26 cellular contexts compared by ENCODE assay signal in genomic region chr6:73642530-73642929, GRCh38. TPM values are rescaled to one million over a fixed set of nuclear protein-coding genes. Genes with fewer than 3 reads are reported as not detected.
"Had no signal": no experiment of that assay in that cellular context is flagged by ENCODE, and none has a peak within 500 bp of the region (broad histone marks: within the 10 kb centered on the region; RNA-seq: fewer than 3 reads in every experiment).

No MANE protein-coding gene starts in this region.

- ATAC-seq: gastrocnemius medialis; left ventricle myocardium superior; naive thymus-derived CD8-positive, alpha-beta T cell; right cardiac atrium had no signal

- H3K36me3 ChIP-seq: cardiac muscle cell, neural progenitor cell had no signal

- H3K27ac ChIP-seq: ascending aorta, cardiac muscle cell, colonic mucosa, gastrocnemius medialis, neural progenitor cell, WERI-Rb-1 had no signal

- H3K4me1 ChIP-seq: colonic mucosa had no signal

- H2AFZ ChIP-seq: neural progenitor cell had no signal

- H3K4me3 ChIP-seq: ascending aorta, cardiac muscle cell, colonic mucosa, gastrocnemius medialis, neural progenitor cell, transverse colon had no signal

- H3K27me3 ChIP-seq: ascending aorta, cardiac muscle cell, colonic mucosa, gastrocnemius medialis, neural progenitor cell, transverse colon had no signal

- H3K9me3 ChIP-seq: ascending aorta, colonic mucosa, gastrocnemius medialis, transverse colon had no signal

- DNase-seq: activated CD4-positive, alpha-beta memory T cell treated with anti-CD3 and anti-CD28 coated beads for 36 hours; activated CD4-positive, alpha-beta T cell treated with anti-CD3 and anti-CD28 coated beads, Interleukin-2, amount 10 ng/mL, durations not matched to agents 24 days and 14 days; activated CD4-positive, CD25-positive, alpha-beta regulatory T cell treated with anti-CD3 and anti-CD28 coated beads, Interleukin-2, amount 50 U/mL, for 72 hours; activated CD8-positive, alpha-beta memory T cell treated with anti-CD3 and anti-CD28 coated beads, Interleukin-2, amount 50 U/mL, for 48 hours; activated gamma-delta T cell; activated naive CD4-positive, alpha-beta T cell treated with anti-CD3 and anti-CD28 coated beads, Interleukin-2, amount 10 ng/mL, durations not matched to agents 7 days and 5 days; activated naive CD8-positive, alpha-beta T cell treated with anti-CD3 and anti-CD28 coated beads, Interleukin-2, amount 10 ng/mL, durations not matched to agents 7 days and 5 days; activated T-cell treated with anti-CD3 and anti-CD28 coated beads, Interleukin-2, amount 50 U/mL, for 24 hours; cerebellar nuclear complex; colonic mucosa; effector memory CD4-positive, alpha-beta T cell; gastrocnemius medialis; glutamatergic neuron; left ventricle myocardium superior; midbrain; naive thymus-derived CD8-positive, alpha-beta T cell; occipital lobe; right cardiac atrium; stimulated activated CD4-positive, alpha-beta T cell treated with anti-CD3 and anti-CD28 coated beads, Interleukin-2, amount 100 ng/mL, for 48 hours; stimulated activated naive CD4-positive, alpha-beta T cell treated with Interleukin-2 at 50 U/mL for 16 hours; T1000; transverse colon had no signal

- H3K9ac ChIP-seq: neural progenitor cell had no signal

- H3K4me2 ChIP-seq: neural progenitor cell had no signal

RNA-seq across cellular contexts. Expression of gene CD109, which starts 53.5 kb away (rescaled TPM):
- polyA plus RNA-seq: naive thymus-derived CD8-positive, alpha-beta T cell had no signal
